1 cellular context compared by ENCODE assay signal in genomic region chr14:96461950-96462798, GRCh38.
TF ChIP-seq lines count a peak whose summit lies in the region.

No MANE protein-coding gene starts in this region.

TF ChIP-seq in HepG2, 621 proteins besides CTCF, POLR2A, EP300 and RAD21 (continues in another document):
- no peak for TF ChIP-seq SIX4 (CRISPR knock-in tag; IDR thresholded peaks at IDR 0.05)
- TF ChIP-seq, protein P1, sequence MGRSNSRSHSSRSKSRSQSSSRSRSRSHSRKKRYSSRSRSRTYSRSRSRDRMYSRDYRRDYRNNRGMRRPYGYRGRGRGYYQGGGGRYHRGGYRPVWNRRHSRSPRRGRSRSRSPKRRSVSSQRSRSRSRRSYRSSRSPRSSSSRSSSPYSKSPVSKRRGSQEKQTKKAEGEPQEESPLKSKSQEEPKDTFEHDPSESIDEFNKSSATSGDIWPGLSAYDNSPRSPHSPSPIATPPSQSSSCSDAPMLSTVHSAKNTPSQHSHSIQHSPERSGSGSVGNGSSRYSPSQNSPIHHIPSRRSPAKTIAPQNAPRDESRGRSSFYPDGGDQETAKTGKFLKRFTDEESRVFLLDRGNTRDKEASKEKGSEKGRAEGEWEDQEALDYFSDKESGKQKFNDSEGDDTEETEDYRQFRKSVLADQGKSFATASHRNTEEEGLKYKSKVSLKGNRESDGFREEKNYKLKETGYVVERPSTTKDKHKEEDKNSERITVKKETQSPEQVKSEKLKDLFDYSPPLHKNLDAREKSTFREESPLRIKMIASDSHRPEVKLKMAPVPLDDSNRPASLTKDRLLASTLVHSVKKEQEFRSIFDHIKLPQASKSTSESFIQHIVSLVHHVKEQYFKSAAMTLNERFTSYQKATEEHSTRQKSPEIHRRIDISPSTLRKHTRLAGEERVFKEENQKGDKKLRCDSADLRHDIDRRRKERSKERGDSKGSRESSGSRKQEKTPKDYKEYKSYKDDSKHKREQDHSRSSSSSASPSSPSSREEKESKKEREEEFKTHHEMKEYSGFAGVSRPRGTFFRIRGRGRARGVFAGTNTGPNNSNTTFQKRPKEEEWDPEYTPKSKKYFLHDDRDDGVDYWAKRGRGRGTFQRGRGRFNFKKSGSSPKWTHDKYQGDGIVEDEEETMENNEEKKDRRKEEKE (IDR thresholded peaks at IDR 0.05) = no peak
- no peak for TF ChIP-seq ZNF746 (CRISPR knock-in tag; IDR thresholded peaks at IDR 0.05)
- TF ChIP-seq MNT (IDR thresholded peaks at IDR 0.05) = peak; percentile 51
- TF ChIP-seq, protein P2, sequence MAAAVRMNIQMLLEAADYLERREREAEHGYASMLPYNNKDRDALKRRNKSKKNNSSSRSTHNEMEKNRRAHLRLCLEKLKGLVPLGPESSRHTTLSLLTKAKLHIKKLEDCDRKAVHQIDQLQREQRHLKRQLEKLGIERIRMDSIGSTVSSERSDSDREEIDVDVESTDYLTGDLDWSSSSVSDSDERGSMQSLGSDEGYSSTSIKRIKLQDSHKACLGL (CRISPR knock-in tag; IDR thresholded peaks at IDR 0.05) = no peak
- TF ChIP-seq, protein P3, sequence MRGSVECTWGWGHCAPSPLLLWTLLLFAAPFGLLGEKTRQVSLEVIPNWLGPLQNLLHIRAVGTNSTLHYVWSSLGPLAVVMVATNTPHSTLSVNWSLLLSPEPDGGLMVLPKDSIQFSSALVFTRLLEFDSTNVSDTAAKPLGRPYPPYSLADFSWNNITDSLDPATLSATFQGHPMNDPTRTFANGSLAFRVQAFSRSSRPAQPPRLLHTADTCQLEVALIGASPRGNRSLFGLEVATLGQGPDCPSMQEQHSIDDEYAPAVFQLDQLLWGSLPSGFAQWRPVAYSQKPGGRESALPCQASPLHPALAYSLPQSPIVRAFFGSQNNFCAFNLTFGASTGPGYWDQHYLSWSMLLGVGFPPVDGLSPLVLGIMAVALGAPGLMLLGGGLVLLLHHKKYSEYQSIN (CRISPR knock-in tag; IDR thresholded peaks at IDR 0.05; ENCODE audit: borderline replicate concordance) = no peak
- TF ChIP-seq ZNF143 (CRISPR knock-in tag; IDR thresholded peaks at IDR 0.05) = no peak
- TF ChIP-seq ZNF101 (CRISPR knock-in tag; IDR thresholded peaks at IDR 0.05; ENCODE audit: borderline replicate concordance, low read depth) = no peak
- no peak for TF ChIP-seq HNRNPL (IDR thresholded peaks at IDR 0.05; ENCODE audit: low read depth, low read length)
- TF ChIP-seq ZNF7 (CRISPR knock-in tag; IDR thresholded peaks at IDR 0.05) = no peak
- TF ChIP-seq FOSL1 (CRISPR knock-in tag; IDR thresholded peaks at IDR 0.05; ENCODE audit: borderline replicate concordance) = no peak
- TF ChIP-seq ZNF329 (CRISPR knock-in tag; IDR thresholded peaks at IDR 0.05; ENCODE audit: low read depth) = no peak
- no peak for TF ChIP-seq KDM5B (CRISPR knock-in tag; IDR thresholded peaks at IDR 0.05; ENCODE audit: borderline replicate concordance)
- TF ChIP-seq TEF (CRISPR knock-in tag; IDR thresholded peaks at IDR 0.05) = no peak
- TF ChIP-seq, protein P4, sequence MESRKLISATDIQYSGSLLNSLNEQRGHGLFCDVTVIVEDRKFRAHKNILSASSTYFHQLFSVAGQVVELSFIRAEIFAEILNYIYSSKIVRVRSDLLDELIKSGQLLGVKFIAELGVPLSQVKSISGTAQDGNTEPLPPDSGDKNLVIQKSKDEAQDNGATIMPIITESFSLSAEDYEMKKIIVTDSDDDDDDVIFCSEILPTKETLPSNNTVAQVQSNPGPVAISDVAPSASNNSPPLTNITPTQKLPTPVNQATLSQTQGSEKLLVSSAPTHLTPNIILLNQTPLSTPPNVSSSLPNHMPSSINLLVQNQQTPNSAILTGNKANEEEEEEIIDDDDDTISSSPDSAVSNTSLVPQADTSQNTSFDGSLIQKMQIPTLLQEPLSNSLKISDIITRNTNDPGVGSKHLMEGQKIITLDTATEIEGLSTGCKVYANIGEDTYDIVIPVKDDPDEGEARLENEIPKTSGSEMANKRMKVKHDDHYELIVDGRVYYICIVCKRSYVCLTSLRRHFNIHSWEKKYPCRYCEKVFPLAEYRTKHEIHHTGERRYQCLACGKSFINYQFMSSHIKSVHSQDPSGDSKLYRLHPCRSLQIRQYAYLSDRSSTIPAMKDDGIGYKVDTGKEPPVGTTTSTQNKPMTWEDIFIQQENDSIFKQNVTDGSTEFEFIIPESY (CRISPR knock-in tag; IDR thresholded peaks at IDR 0.05) = no peak
- TF ChIP-seq TAF1 (CRISPR knock-in tag; IDR thresholded peaks at IDR 0.05) = peak; percentile 56
- TF ChIP-seq CHD2 (IDR thresholded peaks at IDR 0.05; ENCODE audit: low read depth, low read length) = no peak
- no peak for TF ChIP-seq ZNF589 (CRISPR knock-in tag; conservative IDR thresholded peaks at IDR 0.05)
- no peak for TF ChIP-seq TRAFD1 (CRISPR knock-in tag; IDR thresholded peaks at IDR 0.05; ENCODE audit: borderline replicate concordance)
- peak; percentile 48; the same call in 1 of the 2 replicates for TF ChIP-seq HDAC1 (CRISPR knock-in tag; IDR thresholded peaks at IDR 0.05)
- TF ChIP-seq, protein P5, sequence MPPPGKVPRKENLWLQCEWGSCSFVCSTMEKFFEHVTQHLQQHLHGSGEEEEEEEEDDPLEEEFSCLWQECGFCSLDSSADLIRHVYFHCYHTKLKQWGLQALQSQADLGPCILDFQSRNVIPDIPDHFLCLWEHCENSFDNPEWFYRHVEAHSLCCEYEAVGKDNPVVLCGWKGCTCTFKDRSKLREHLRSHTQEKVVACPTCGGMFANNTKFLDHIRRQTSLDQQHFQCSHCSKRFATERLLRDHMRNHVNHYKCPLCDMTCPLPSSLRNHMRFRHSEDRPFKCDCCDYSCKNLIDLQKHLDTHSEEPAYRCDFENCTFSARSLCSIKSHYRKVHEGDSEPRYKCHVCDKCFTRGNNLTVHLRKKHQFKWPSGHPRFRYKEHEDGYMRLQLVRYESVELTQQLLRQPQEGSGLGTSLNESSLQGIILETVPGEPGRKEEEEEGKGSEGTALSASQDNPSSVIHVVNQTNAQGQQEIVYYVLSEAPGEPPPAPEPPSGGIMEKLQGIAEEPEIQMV (CRISPR knock-in tag; IDR thresholded peaks at IDR 0.05; ENCODE audit: low read depth) = 0 out of 2 replicates have a peak, but pooled peaks have one; percentile 20
- TF ChIP-seq ZNF772 (CRISPR knock-in tag; IDR thresholded peaks at IDR 0.05) = no peak
- TF ChIP-seq TARDBP (CRISPR knock-in tag; IDR thresholded peaks at IDR 0.05) = no peak
- peak; percentile 45; the same call in 1 of the 2 replicates for TF ChIP-seq SOX13 (IDR thresholded peaks at IDR 0.05)
- peak in 1 of 2 experiments; percentile 74; a peak in 2 of 4 replicates for TF ChIP-seq SOX13 (CRISPR knock-in tag; conservative IDR thresholded peaks at IDR 0.05 in 1 of 2, IDR thresholded peaks at IDR 0.05 in 1 of 2)
- no peak for TF ChIP-seq ARNT (IDR thresholded peaks at IDR 0.05)
- TF ChIP-seq DNMT1 (CRISPR knock-in tag; IDR thresholded peaks at IDR 0.05) = no peak
- no peak for TF ChIP-seq ZNF24 (IDR thresholded peaks at IDR 0.05)
- TF ChIP-seq ZNF572 (CRISPR knock-in tag; IDR thresholded peaks at IDR 0.05) = no peak
- TF ChIP-seq ZKSCAN8 (CRISPR knock-in tag; IDR thresholded peaks at IDR 0.05; ENCODE audit: borderline replicate concordance) = no peak
- TF ChIP-seq PCBP1 (IDR thresholded peaks at IDR 0.05; ENCODE audit: borderline replicate concordance, low read depth, low read length) = no peak
- TF ChIP-seq THYN1 (CRISPR knock-in tag; IDR thresholded peaks at IDR 0.05; ENCODE audit: borderline replicate concordance, low read depth) = no peak
- no peak for TF ChIP-seq NONO (IDR thresholded peaks at IDR 0.05)
- 0 out of 2 replicates have a peak, but pooled peaks have one; percentile 51 for TF ChIP-seq NONO (CRISPR knock-in tag; conservative IDR thresholded peaks at IDR 0.05)
- TF ChIP-seq SMAD3 (CRISPR knock-in tag; IDR thresholded peaks at IDR 0.05) = peak; percentile 64; the same call in 1 of the 2 replicates
- peak; percentile 69; the same call in 1 of the 2 replicates for TF ChIP-seq YEATS2 (CRISPR knock-in tag; IDR thresholded peaks at IDR 0.05; ENCODE audit: borderline replicate concordance)
- TF ChIP-seq RFXANK (CRISPR knock-in tag; IDR thresholded peaks at IDR 0.05) = no peak
- TF ChIP-seq, protein P6, sequence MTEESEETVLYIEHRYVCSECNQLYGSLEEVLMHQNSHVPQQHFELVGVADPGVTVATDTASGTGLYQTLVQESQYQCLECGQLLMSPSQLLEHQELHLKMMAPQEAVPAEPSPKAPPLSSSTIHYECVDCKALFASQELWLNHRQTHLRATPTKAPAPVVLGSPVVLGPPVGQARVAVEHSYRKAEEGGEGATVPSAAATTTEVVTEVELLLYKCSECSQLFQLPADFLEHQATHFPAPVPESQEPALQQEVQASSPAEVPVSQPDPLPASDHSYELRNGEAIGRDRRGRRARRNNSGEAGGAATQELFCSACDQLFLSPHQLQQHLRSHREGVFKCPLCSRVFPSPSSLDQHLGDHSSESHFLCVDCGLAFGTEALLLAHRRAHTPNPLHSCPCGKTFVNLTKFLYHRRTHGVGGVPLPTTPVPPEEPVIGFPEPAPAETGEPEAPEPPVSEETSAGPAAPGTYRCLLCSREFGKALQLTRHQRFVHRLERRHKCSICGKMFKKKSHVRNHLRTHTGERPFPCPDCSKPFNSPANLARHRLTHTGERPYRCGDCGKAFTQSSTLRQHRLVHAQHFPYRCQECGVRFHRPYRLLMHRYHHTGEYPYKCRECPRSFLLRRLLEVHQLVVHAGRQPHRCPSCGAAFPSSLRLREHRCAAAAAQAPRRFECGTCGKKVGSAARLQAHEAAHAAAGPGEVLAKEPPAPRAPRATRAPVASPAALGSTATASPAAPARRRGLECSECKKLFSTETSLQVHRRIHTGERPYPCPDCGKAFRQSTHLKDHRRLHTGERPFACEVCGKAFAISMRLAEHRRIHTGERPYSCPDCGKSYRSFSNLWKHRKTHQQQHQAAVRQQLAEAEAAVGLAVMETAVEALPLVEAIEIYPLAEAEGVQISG (CRISPR knock-in tag; IDR thresholded peaks at IDR 0.05) = peak; percentile 18; the same call in 1 of the 2 replicates
- TF ChIP-seq SAFB2 (CRISPR knock-in tag; IDR thresholded peaks at IDR 0.05; ENCODE audit: borderline replicate concordance, low read depth) = no peak
